Comparison of ENCODE assay signal across 9 cellular contexts in the genomic region with DNA sequence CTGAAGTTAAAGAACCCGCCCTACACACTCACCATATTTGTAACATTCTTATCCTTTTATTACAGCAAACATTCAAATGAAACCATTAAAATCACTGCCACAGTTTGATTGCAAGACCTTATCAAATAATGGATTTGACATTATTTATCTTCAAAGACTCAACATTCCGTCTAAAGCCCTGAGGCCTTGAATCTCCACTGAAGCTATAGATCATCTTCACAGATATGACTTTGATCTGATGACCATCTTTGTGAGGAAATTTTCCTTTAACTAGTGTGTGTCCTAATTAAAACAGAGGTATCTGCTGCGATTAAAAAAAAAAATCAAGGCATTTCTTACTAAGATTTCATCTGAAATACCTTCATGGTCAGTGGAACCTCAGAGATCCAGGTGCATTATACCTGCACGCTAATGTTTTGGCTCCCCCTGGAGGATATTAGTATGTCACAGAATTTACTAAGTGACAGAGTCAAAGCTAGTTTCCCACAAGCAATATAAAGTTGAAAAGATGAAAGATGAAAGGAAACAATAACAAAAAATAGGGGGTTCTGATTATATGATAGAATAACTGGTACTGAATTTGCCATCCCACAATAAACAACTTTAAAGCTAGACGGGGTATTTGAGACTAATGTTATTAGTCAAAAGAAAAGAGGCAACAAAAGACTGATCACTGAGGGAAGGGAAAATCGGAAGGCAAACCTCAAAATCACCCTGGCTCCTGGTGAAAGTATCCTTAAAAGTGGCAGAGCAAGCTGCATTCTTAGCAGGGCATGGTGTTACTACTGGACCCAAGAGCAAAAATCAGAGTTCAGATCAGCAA.
DNase-seq lines count a peak whose midpoint lies in the region; ATAC-seq, FAIRE-seq and TF ChIP-seq lines count a peak whose summit lies in the region.
"Had no signal": no experiment of that assay in that cellular context is flagged by ENCODE, and none has a peak within 500 bp of the region (broad histone marks: within the 10 kb centered on the region; RNA-seq: fewer than 3 reads in every experiment).

No MANE protein-coding gene starts in this region.

- H3K27me3 ChIP-seq in brain microvascular endothelial cell (replicated peaks), result no peaks in the 10 kb centered on the region

- no peak overlapping the region for H3K27ac Mint-ChIP-seq in neural crest cell (ENCODE audit: unreplicated experiment)
- no peak overlapping the region for H3K27ac Mint-ChIP-seq in activated CD4-positive, alpha-beta memory T cell treated with anti-CD3 and anti-CD28 coated beads, Interleukin-2, amount 10 ng/mL, durations not matched to agents 7 days and 5 days

- H3K36me3 ChIP-seq in brain microvascular endothelial cell (replicated peaks), result no peaks in the 10 kb centered on the region

- no peak for ATAC-seq in omental fat pad (ENCODE audit: low FRiP score)
- no peak for ATAC-seq in HG03039 (IDR thresholded peaks at IDR 0.05; ENCODE audit: unreplicated experiment)

- POLR2A ChIA-PET in GM10248 (lab: Yijun Ruan, JAX), result no interaction called here
- POLR2A ChIA-PET in activated CD4-positive, alpha-beta memory T cell treated with anti-CD3 and anti-CD28 coated beads, Interleukin-2, amount 10 ng/mL, durations not matched to agents 7 days and 5 days (lab: Charles Lee), result no interaction called here

- TF ChIP-seq POLR2A in GM12892 (IDR thresholded peaks at IDR 0.05; ENCODE audit: low read depth, low read length), result no peak

- H3K9me3 Mint-ChIP-seq in neural crest cell, result no peaks in the 10 kb centered on the region
- peaks cover 5% of the 10 kb centered on the region for H3K9me3 Mint-ChIP-seq in activated CD4-positive, alpha-beta memory T cell treated with anti-CD3 and anti-CD28 coated beads, Interleukin-2, amount 10 ng/mL, durations not matched to agents 7 days and 5 days

- H3K27ac ChIP-seq in brain microvascular endothelial cell, result no peak overlapping the region

- TF ChIP-seq CTCF in GM10248 (IDR thresholded peaks at IDR 0.05; ENCODE audit: control extremely low read depth, extremely low read depth, low read depth, missing control alignments), result peak; percentile 32
- TF ChIP-seq CTCF in brain microvascular endothelial cell (IDR thresholded peaks at IDR 0.05; ENCODE audit: low read depth, low read length, missing control alignments), result peak; percentile 58
- peak; percentile 81 for TF ChIP-seq CTCF in neural crest cell (conservative IDR thresholded peaks at IDR 0.05)
- no peak for TF ChIP-seq CTCF in omental fat pad (IDR thresholded peaks at IDR 0.05)

- FAIRE-seq in GM12892 (lab: Jason Lieb, UNC), result no peak

- no peak overlapping the region for H3K4me3 Mint-ChIP-seq in neural crest cell
- no peak overlapping the region for H3K4me3 Mint-ChIP-seq in activated CD4-positive, alpha-beta memory T cell treated with anti-CD3 and anti-CD28 coated beads, Interleukin-2, amount 10 ng/mL, durations not matched to agents 7 days and 5 days
- H3K4me3 Mint-ChIP-seq: central memory CD8-positive, alpha-beta T cell had no signal

- in situ Hi-C loops in brain microvascular endothelial cell (cut with HindIII; ENCODE audit: low pct_ligation_motif_present, low sequenced_read_pairs), result no loop called here

- CTCF ChIA-PET in GM10248 (lab: Yijun Ruan, JAX), result interaction anchor here (1.6 kb wide), 1 partner anchor 69 kb away, joined by 4 read pairs; no protein-coding TSS in a partner anchor
- CTCF ChIA-PET in activated CD4-positive, alpha-beta memory T cell treated with anti-CD3 and anti-CD28 coated beads, Interleukin-2, amount 10 ng/mL, durations not matched to agents 7 days and 5 days (lab: Charles Lee), result interaction anchor here (1.1 kb wide), 1 partner anchor 20 kb away, joined by 4 read pairs; no protein-coding TSS in a partner anchor

- H3K36me3 Mint-ChIP-seq in neural crest cell (ENCODE audit: low read depth), result no peaks in the 10 kb centered on the region
- no peaks in the 10 kb centered on the region for H3K36me3 Mint-ChIP-seq in activated CD4-positive, alpha-beta memory T cell treated with anti-CD3 and anti-CD28 coated beads, Interleukin-2, amount 10 ng/mL, durations not matched to agents 7 days and 5 days (ENCODE audit: low read depth)

- H3K27me3 Mint-ChIP-seq in neural crest cell (ENCODE audit: low read depth), result no peaks in the 10 kb centered on the region
- H3K27me3 Mint-ChIP-seq in activated CD4-positive, alpha-beta memory T cell treated with anti-CD3 and anti-CD28 coated beads, Interleukin-2, amount 10 ng/mL, durations not matched to agents 7 days and 5 days, result no peaks in the 10 kb centered on the region
- H3K27me3 Mint-ChIP-seq: central memory CD8-positive, alpha-beta T cell had no signal

- no peak for DNase-seq in GM10248 (ENCODE audit: extremely low spot score)
- peak; percentile 47 for DNase-seq in NAMALWA (ENCODE audit: low spot score)
- DNase-seq in brain microvascular endothelial cell, result no peak
- no peak for DNase-seq in neural crest cell (ENCODE audit: low read depth, low spot score)
- no peak for DNase-seq in activated CD4-positive, alpha-beta memory T cell treated with anti-CD3 and anti-CD28 coated beads, Interleukin-2, amount 10 ng/mL, durations not matched to agents 7 days and 5 days
- DNase-seq in GM12892 (ENCODE audit: insufficient read length), result no peak
- DNase-seq in omental fat pad (ENCODE audit: low spot score), result no peak

- no peak overlapping the region for H3K4me3 ChIP-seq in brain microvascular endothelial cell (ENCODE audit: low read depth, low read length)

- no peaks in the 10 kb centered on the region for H3K4me1 Mint-ChIP-seq in neural crest cell
- no peaks in the 10 kb centered on the region for H3K4me1 Mint-ChIP-seq in activated CD4-positive, alpha-beta memory T cell treated with anti-CD3 and anti-CD28 coated beads, Interleukin-2, amount 10 ng/mL, durations not matched to agents 7 days and 5 days
- H3K4me1 Mint-ChIP-seq: central memory CD8-positive, alpha-beta T cell had no signal

Comparison
In these comparisons a context has a peak if more than half of its experiments do, and no peak if none do; other contexts are left out.
1. CTCF ChIP-seq: peak in GM10248 (single experiment), brain microvascular endothelial cell (single experiment) and neural crest cell (single experiment); none in omental fat pad (0 of 3).